In genomic region chr3:160475889-160476288, GRCh38 we compare ENCODE assay signal across 26 cellular contexts. TPM values are rescaled to one million over a fixed set of nuclear protein-coding genes. Genes with fewer than 3 reads are reported as not detected.
DNase-seq lines count a peak whose midpoint lies in the region; ATAC-seq, FAIRE-seq and TF ChIP-seq lines count a peak whose summit lies in the region.
"Had no signal": no experiment of that assay in that cellular context is flagged by ENCODE, and none has a peak within 500 bp of the region (broad histone marks: within the 10 kb centered on the region; RNA-seq: fewer than 3 reads in every experiment).

No MANE protein-coding gene starts in this region.

- dilution Hi-C loops in endothelial cell of umbilical vein (cut with MboI; ENCODE audit: extremely low pct_ligation_motif_present, low sequenced_read_pairs), result no loop called here

- no peak overlapping the region for H3K27ac ChIP-seq in GM23248
- no peak overlapping the region for H3K27ac ChIP-seq in endothelial cell of umbilical vein (ENCODE audit: insufficient read depth, low read depth, low read length)
- H3K27ac ChIP-seq in osteoblast (ENCODE audit: low read depth, low read length), result peak overlapping the region; percentile 13
- H3K27ac ChIP-seq in naive thymus-derived CD4-positive, alpha-beta T cell (ENCODE audit: low read depth, low read length), result no peak overlapping the region
- H3K27ac ChIP-seq: A549; BLaER1 treated with 17β-estradiol and CSF1 and Interleukin-3, amounts not matched to agents 10 nM and 100 nM had no signal

- FAIRE-seq in endothelial cell of umbilical vein (lab: Jason Lieb, UNC), result peak; percentile 38
- FAIRE-seq: A549, GM12878, GM19239 had no signal

- no peaks in the 10 kb centered on the region for H3K4me1 Mint-ChIP-seq in naive thymus-derived CD4-positive, alpha-beta T cell
- H3K4me1 Mint-ChIP-seq: GM23338, H9 had no signal

- in situ Hi-C loops in GM23248 (cut with MboI), result no loop called here

- peaks cover 65% of the 10 kb centered on the region for H3F3A ChIP-seq in GM23248 (ENCODE audit: insufficient read depth)

- H3K36me3 ChIP-seq in GM23248 (ENCODE audit: low read depth) (no peaks in the 10 kb centered on the region), endothelial cell of umbilical vein (ENCODE audit: control insufficient read depth in 2 of 2, extremely low read depth in 1 of 2, insufficient read depth in 2 of 2, low read length in 2 of 2) (no peaks in the 10 kb centered on the region), osteoblast (ENCODE audit: insufficient read depth, low read length) (no peaks in the 10 kb centered on the region)
- H3K36me3 ChIP-seq in naive thymus-derived CD4-positive, alpha-beta T cell (ENCODE audit: control insufficient read depth in 2 of 3, insufficient read depth in 3 of 3, low read length in 3 of 3), result no peaks in the 10 kb centered on the region
- H3K36me3 ChIP-seq: BE2C had no signal

- no peaks in the 10 kb centered on the region for H3K9me2 ChIP-seq in GM23248 (ENCODE audit: insufficient read depth)

- H2AFZ ChIP-seq in GM23248, result no peak overlapping the region
- H2AFZ ChIP-seq in endothelial cell of umbilical vein (ENCODE audit: low read depth, low read length), result no peak overlapping the region
- H2AFZ ChIP-seq in osteoblast (ENCODE audit: low read length), result no peak overlapping the region
- H2AFZ ChIP-seq: GM23338 had no signal

- POLR2A ChIA-PET in endothelial cell of umbilical vein (lab: Charles Lee), result no interaction called here
- POLR2A ChIA-PET in naive thymus-derived CD4-positive, alpha-beta T cell (lab: Charles Lee), result no interaction called here

- H3K9me3 Mint-ChIP-seq in naive thymus-derived CD4-positive, alpha-beta T cell, result peaks cover 0 to 6% (median 3%) of the 10 kb centered on the region in 11 donors

- H3K4me1 ChIP-seq in GM23248 (ENCODE audit: insufficient read depth) (peaks cover 55% of the 10 kb centered on the region), endothelial cell of umbilical vein (ENCODE audit: control insufficient read depth, extremely low read depth, insufficient read depth, low read length) (no peaks in the 10 kb centered on the region), osteoblast (ENCODE audit: insufficient read depth, low read length) (peaks cover 63% of the 10 kb centered on the region)
- H3K4me1 ChIP-seq in naive thymus-derived CD4-positive, alpha-beta T cell (ENCODE audit: control insufficient read depth in 2 of 2, insufficient read depth in 2 of 2, low read length in 2 of 2), result no peaks in the 10 kb centered on the region
- H3K4me1 ChIP-seq: BE2C had no signal

- WGBS in GM23248 (ENCODE audit: low coverage in 1 of 2, low lambda C conversion rate in 2 of 2, missing lambda C conversion rate in 2 of 2), 2 experiments, result 49 to 71% methylated on average over 2 of the region's 2 CpGs

- H4K20me1 ChIP-seq in GM23248 (ENCODE audit: insufficient read depth) (no peaks in the 10 kb centered on the region), endothelial cell of umbilical vein (replicated peaks; ENCODE audit: control insufficient read depth, extremely low read depth, insufficient read depth, low read length) (no peaks in the 10 kb centered on the region), osteoblast (ENCODE audit: insufficient read depth, low read length) (no peaks in the 10 kb centered on the region)
- H4K20me1 ChIP-seq: BLaER1 treated with 17β-estradiol and CSF1 and Interleukin-3, amounts not matched to agents 10 nM and 100 nM had no signal

- no peaks in the 10 kb centered on the region for H3K79me2 ChIP-seq in GM23248 (ENCODE audit: insufficient read depth)
- no peaks in the 10 kb centered on the region for H3K79me2 ChIP-seq in endothelial cell of umbilical vein (ENCODE audit: control insufficient read depth, insufficient read depth, low read length)
- no peaks in the 10 kb centered on the region for H3K79me2 ChIP-seq in osteoblast (ENCODE audit: insufficient read depth, low read length)

- H3K27me3 Mint-ChIP-seq in naive thymus-derived CD4-positive, alpha-beta T cell, result peaks cover 3 to 16% (median 8%) of the 10 kb centered on the region in 5 donors

- TF ChIP-seq CTCF in endothelial cell of umbilical vein (IDR thresholded peaks at IDR 0.05; ENCODE audit: extremely low read depth in 1 of 2, insufficient read depth in 1 of 2, low read depth in 1 of 2, low read length in 2 of 2) (no peak), osteoblast (IDR thresholded peaks at IDR 0.05; ENCODE audit: extremely low read depth, low read depth, low read length) (no peak)

- BruUV-seq in endothelial cell of umbilical vein (replicated peaks; lab: Mats Ljungman, UMichigan), result no TSS peak

- no peak for TF ChIP-seq POLR2A in endothelial cell of umbilical vein (IDR thresholded peaks at IDR 0.05; ENCODE audit: low read depth, low read length)

- no peaks in the 10 kb centered on the region for H3K9me1 ChIP-seq in endothelial cell of umbilical vein (replicated peaks; ENCODE audit: control insufficient read depth, extremely low read depth, insufficient read depth, low read length)

- H3K9ac ChIP-seq in GM23248 (no peak overlapping the region), endothelial cell of umbilical vein (replicated peaks; ENCODE audit: extremely low read depth, insufficient read depth, low read length) (no peak overlapping the region)
- H3K9ac ChIP-seq: BLaER1 treated with 17β-estradiol and CSF1 and Interleukin-3, amounts not matched to agents 10 nM and 100 nM had no signal

- CTCF ChIA-PET in endothelial cell of umbilical vein (lab: Charles Lee), result interaction anchor here (1.5 kb wide), 1 partner anchor 9 kb away, joined by 3 read pairs; no protein-coding TSS in a partner anchor
- CTCF ChIA-PET in naive thymus-derived CD4-positive, alpha-beta T cell (lab: Charles Lee), result no interaction called here

- DNase-seq in EH (ENCODE audit: low read depth), result peak; percentile 47
- peak; percentile 63 for DNase-seq in GM23248
- no peak for DNase-seq in endothelial cell of umbilical vein (ENCODE audit: low read depth, low spot score)
- DNase-seq in osteoblast (ENCODE audit: insufficient read length, low spot score, missing footprints), result no peak
- DNase-seq in naive thymus-derived CD4-positive, alpha-beta T cell, result no peak
- DNase-seq in NAMALWA (ENCODE audit: low spot score), result no peak
- no peak for DNase-seq in activated CD4-positive, alpha-beta T cell treated with anti-CD3 and anti-CD28 coated beads, Interleukin-2, amount 50 U/mL, for 48 hours
- DNase-seq: 8988T; ACHN; AML-193; BE2C; Calu3; CD4-positive, alpha-beta T cell; COR-L47; DMS53; DMS79 treated with DMSO at 0.1 percent for 48 hours; GDM1; H9 had no signal

- H3K27me3 ChIP-seq in GM23248 (replicated peaks; ENCODE audit: insufficient read depth) (no peaks in the 10 kb centered on the region), endothelial cell of umbilical vein (ENCODE audit: control insufficient read depth in 2 of 2, insufficient read depth in 2 of 2, low read length in 2 of 2) (peaks cover 24 to 27% of the 10 kb centered on the region in 2 experiments), osteoblast (ENCODE audit: insufficient read depth, low read length) (no peaks in the 10 kb centered on the region)
- H3K27me3 ChIP-seq in naive thymus-derived CD4-positive, alpha-beta T cell (ENCODE audit: control insufficient read depth in 2 of 2, insufficient read depth in 2 of 2, low read length in 2 of 2), result no peaks in the 10 kb centered on the region
- H3K27me3 ChIP-seq: BE2C; BLaER1 treated with 17β-estradiol and CSF1 and Interleukin-3, amounts not matched to agents 10 nM and 100 nM had no signal

- no peak overlapping the region for H3K4me3 Mint-ChIP-seq in naive thymus-derived CD4-positive, alpha-beta T cell
- H3K4me3 Mint-ChIP-seq: CD14-positive monocyte; CD4-positive, alpha-beta T cell; GM23338; H9 had no signal

- H3K4me3 ChIP-seq in GM23248 (no peak overlapping the region), endothelial cell of umbilical vein (replicated peaks in 1 of 3; ENCODE audit: insufficient read depth in 1 of 3, low read depth in 1 of 3, low read length in 3 of 3) (no peak overlapping the region), osteoblast (ENCODE audit: insufficient read depth, low read length) (no peak overlapping the region)
- no peak overlapping the region for H3K4me3 ChIP-seq in naive thymus-derived CD4-positive, alpha-beta T cell (ENCODE audit: low read length)
- H3K4me3 ChIP-seq: A549; BLaER1 treated with 17β-estradiol and CSF1 and Interleukin-3, amounts not matched to agents 10 nM and 100 nM; GM12878; GM23338 had no signal

- peaks cover 0 to 4% (median 0%) of the 10 kb centered on the region in 5 donors for H3K36me3 Mint-ChIP-seq in naive thymus-derived CD4-positive, alpha-beta T cell
- H3K36me3 Mint-ChIP-seq: CD14-positive monocyte had no signal

- intact Hi-C loops in endothelial cell of umbilical vein (cut with micrococcal nuclease), result no loop called here
- intact Hi-C loops in naive thymus-derived CD4-positive, alpha-beta T cell (cut with micrococcal nuclease), result no loop called here

- ATAC-seq in naive thymus-derived CD4-positive, alpha-beta T cell, result no peak
- ATAC-seq: A549, GM12878, GM23338, HCT116 had no signal

- no peak overlapping the region for H3K27ac Mint-ChIP-seq in naive thymus-derived CD4-positive, alpha-beta T cell
- H3K27ac Mint-ChIP-seq: CD14-positive monocyte; CD4-positive, alpha-beta T cell; GM23338; H9 had no signal

- H3K9me3 ChIP-seq in GM23248 (ENCODE audit: low read depth), result no peaks in the 10 kb centered on the region
- H3K9me3 ChIP-seq in endothelial cell of umbilical vein (replicated peaks; ENCODE audit: control insufficient read depth, insufficient read depth, low read length), result no peaks in the 10 kb centered on the region
- no peaks in the 10 kb centered on the region for H3K9me3 ChIP-seq in osteoblast (ENCODE audit: low read depth, low read length)
- H3K9me3 ChIP-seq in naive thymus-derived CD4-positive, alpha-beta T cell (ENCODE audit: control insufficient read depth in 2 of 3, low read length in 3 of 3), result peaks cover 0 to 3% (median 0%) of the 10 kb centered on the region in 3 experiments

- H3K4me2 ChIP-seq in GM23248 (ENCODE audit: unreplicated experiment) (peak overlapping the region; percentile 6), endothelial cell of umbilical vein (ENCODE audit: insufficient read depth, low read length) (no peak overlapping the region), osteoblast (ENCODE audit: insufficient read depth, low read length) (no peak overlapping the region)
- H3K4me2 ChIP-seq: A549; BLaER1 treated with 17β-estradiol and CSF1 and Interleukin-3, amounts not matched to agents 10 nM and 100 nM; GM23338 had no signal

RNA-seq across cellular contexts. Expression of gene TRIM59, which starts 26.3 kb away (rescaled TPM):
- total RNA-seq in GM23248 (2014; rRNA removed; shearing (Covaris generic)), result 14.8 and 26.1 TPM in 2 replicates
- 23.9 and 25.0 TPM in 2 replicates for polyA plus RNA-seq in GM23248 (2016; fragmentation: Nextera tagmentation; extraction: Ambion mirVana)
- total RNA-seq in endothelial cell of umbilical vein, result 32.5 and 33.0 TPM in 2 replicates
- 6.4 and 6.8 TPM in 2 replicates for polyA plus RNA-seq in endothelial cell of umbilical vein
- polyA plus RNA-seq in endothelial cell of umbilical vein (2011; cell fraction: cytosol; rRNA removed), result 7.7 and 8.3 TPM in 2 replicates
- polyA plus RNA-seq in endothelial cell of umbilical vein (2011; cell fraction: nucleus; rRNA removed), result 7.4 and 9.6 TPM in 2 replicates
- 10.2 and 17.3 TPM in 2 replicates for polyA plus RNA-seq in endothelial cell of umbilical vein (2012)
- polyA minus RNA-seq in endothelial cell of umbilical vein, result 16.7 and 19.4 TPM in 2 replicates
- polyA minus RNA-seq in endothelial cell of umbilical vein (2011; cell fraction: cytosol; rRNA and poly(A)+ RNA removed), result 2.2 TPM
- 13.6 and 16.0 TPM in 2 replicates for polyA minus RNA-seq in endothelial cell of umbilical vein (2011; cell fraction: nucleus; rRNA and poly(A)+ RNA removed)
- 21.5 and 22.1 TPM in 2 replicates for total RNA-seq in osteoblast
- total RNA-seq in naive thymus-derived CD4-positive, alpha-beta T cell, result 10 to 100 TPM in 4 of 5 experiments, 1 to 10 TPM in 1; 9.8 to 49.2 (median 17.5) TPM
- polyA plus RNA-seq in naive thymus-derived CD4-positive, alpha-beta T cell, result 10 to 100 TPM; 16.6 to 35.6 TPM
- total RNA-seq: H4 had no signal

Comparison
In these comparisons a context has a peak if more than half of its experiments do, and no peak if none do; other contexts are left out.
1. DNase-seq: peak in EH (single experiment) and GM23248 (single experiment); none in endothelial cell of umbilical vein (single experiment), osteoblast (single experiment), naive thymus-derived CD4-positive, alpha-beta T cell (0 of 9), NAMALWA (single experiment) and activated CD4-positive, alpha-beta T cell treated with anti-CD3 and anti-CD28 coated beads, Interleukin-2, amount 50 U/mL, for 48 hours (0 of 2).